Comparison of ENCODE assay signal across 8 cellular contexts in genomic region chr10:124646483-124647352, GRCh38.
DNase-seq lines count a peak whose midpoint lies in the region; ATAC-seq and TF ChIP-seq lines count a peak whose summit lies in the region.

No MANE protein-coding gene starts in this region.

- no peak for TF ChIP-seq CTCF in AG09309 (IDR thresholded peaks at IDR 0.05; ENCODE audit: control insufficient read depth, insufficient read depth, low read depth, low read length, missing control alignments)
- no peak for TF ChIP-seq CTCF in mucosa of descending colon (IDR thresholded peaks at IDR 0.05)

- peak; percentile 37 for DNase-seq in AG09309 (ENCODE audit: low read depth)
- DNase-seq in LHCN-M2 (ENCODE audit: low read depth) = peak; percentile 82
- DNase-seq in mucosa of descending colon = peak in 2 of 3 donors; percentile 64 to 75
- DNase-seq in NCI-H1105 treated with DMSO at 0.1 percent for 48 hours (lab: John Stamatoyannopoulos, UW) = no peak
- DNase-seq in NK-92 (lab: John Stamatoyannopoulos, UW; ENCODE audit: unreplicated experiment) = no peak

- H3K27ac ChIP-seq in cingulate gyrus (ENCODE audit: low read depth, low read length) = peak overlapping the region; percentile 98

- peaks cover 34% of the 10 kb centered on the region for H3K4me1 ChIP-seq in mucosa of descending colon (ENCODE audit: low read depth)

- no peak overlapping the region for H3K4me3 ChIP-seq in AG09309 (ENCODE audit: control insufficient read depth, low read depth, low read length)
- no peak overlapping the region for H3K4me3 ChIP-seq in mucosa of descending colon

- no peaks in the 10 kb centered on the region for H3K9me3 ChIP-seq in mucosa of descending colon

- ATAC-seq in mucosa of descending colon (peak; percentile 8), GM21717 (IDR thresholded peaks at IDR 0.05; ENCODE audit: unreplicated experiment) (no peak), GM21737 (IDR thresholded peaks at IDR 0.05; ENCODE audit: unreplicated experiment) (no peak)

- intact Hi-C loops in mucosa of descending colon (cut with DNase I, micrococcal nuclease) = loop anchor here (10.0 kb wide), 1 partner anchor 98 kb away; the partner anchor contains the start of gene FAM53B (in 2 of the 2)

- no peaks in the 10 kb centered on the region for H3K36me3 ChIP-seq in mucosa of descending colon (ENCODE audit: low read depth)

Comparison
In these comparisons a context has a peak if more than half of its experiments do, and no peak if none do; other contexts are left out.
1. DNase-seq: peak in AG09309 (single experiment), LHCN-M2 (single experiment) and mucosa of descending colon (2 of 3); none in NCI-H1105 treated with DMSO at 0.1 percent for 48 hours (single experiment) and NK-92 (single experiment).